In genomic region chr6:1524040-1524480, GRCh38 we compare ENCODE assay signal across 8 cellular contexts.
DNase-seq lines count a peak whose midpoint lies in the region; ATAC-seq and TF ChIP-seq lines count a peak whose summit lies in the region.

No MANE protein-coding gene starts in this region.

- DNase-seq in GM13976 (ENCODE audit: low spot score) (peak; percentile 83), breast epithelium (ENCODE audit: low spot score in 2 of 2) (peak; percentile 56 to 73), iris pigment epithelial cell (ENCODE audit: low read depth) (peak; percentile 69), NCI-H1694 treated with DMSO at 0.1 percent for 48 hours (lab: John Stamatoyannopoulos, UW) (no peak)
- DNase-seq in activated CD4-positive, CD25-positive, alpha-beta regulatory T cell (lab: John Stamatoyannopoulos, UW), result peak; percentile 23 to 67 (median 52)
- DNase-seq in stimulated activated CD4-positive, alpha-beta T cell treated with anti-CD3 and anti-CD28 coated beads, Interleukin-1b, Interleukin-23, amount 100 ng/mL, for 4 hours (ENCODE audit: low read depth in 2 of 2), result peak; percentile 63 to 82

- H3K9me3 ChIP-seq in breast epithelium, result no peaks in the 10 kb centered on the region

- no peaks in the 10 kb centered on the region for H3K36me3 ChIP-seq in breast epithelium

- H3K27me3 ChIP-seq in breast epithelium, result no peaks in the 10 kb centered on the region

- intact Hi-C loops in breast epithelium (cut with DNase I; ENCODE audit: low total_unique reads), result loop anchor here (5.0 kb wide), 1 partner anchor 1218 kb away; no protein-coding TSS in a partner anchor

- TF ChIP-seq CTCF in GM13976 (IDR thresholded peaks at IDR 0.05; ENCODE audit: borderline replicate concordance, control extremely low read depth, extremely low read depth, insufficient read depth, missing control alignments) (peak; percentile 62), breast epithelium (IDR thresholded peaks at IDR 0.05) (peak in 2 of 3 donors; percentile 55 to 58)

- no peak for TF ChIP-seq POLR2A in breast epithelium (IDR thresholded peaks at IDR 0.05)

- H3K4me3 ChIP-seq in breast epithelium, result peak overlapping the region in 2 of 3 donors; percentile 29 to 54

- H3K4me1 ChIP-seq in breast epithelium, result peaks cover 2 to 10% of the 10 kb centered on the region in 2 donors

- in situ Hi-C loops in GM13976 (cut with MboI; ENCODE audit: low sequenced_read_pairs, unreplicated experiment), result no loop called here

- H3K27ac ChIP-seq in breast epithelium, result peak overlapping the region; percentile 12 to 29

- ATAC-seq in HG03025 (IDR thresholded peaks at IDR 0.05; ENCODE audit: low FRiP score, unreplicated experiment) (no peak), GM21526 (IDR thresholded peaks at IDR 0.05; ENCODE audit: low FRiP score, unreplicated experiment) (no peak)
